Comparison of ENCODE assay signal across 8 cellular contexts in the genomic region with DNA sequence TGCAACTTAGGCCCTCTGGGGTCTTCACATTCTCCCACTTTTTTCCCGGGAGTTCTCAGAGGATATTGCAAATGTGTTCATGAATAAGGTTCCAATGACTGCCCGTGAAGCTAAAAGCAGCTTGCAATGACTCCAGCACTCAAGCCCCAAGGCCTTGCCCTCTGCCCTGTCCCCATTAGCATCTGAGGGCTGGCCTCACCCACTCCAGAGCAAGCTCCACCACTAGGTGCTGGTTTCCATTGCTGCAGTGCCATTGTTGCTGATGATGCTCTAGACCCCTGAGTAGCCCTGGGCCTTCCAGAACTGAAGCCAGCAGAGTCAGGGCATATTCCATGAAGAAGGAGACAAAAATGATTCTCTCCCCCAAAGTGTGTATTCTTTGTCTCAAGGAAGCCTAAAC.
"Had no signal": no experiment of that assay in that cellular context is flagged by ENCODE, and none has a peak within 500 bp of the region (broad histone marks: within the 10 kb centered on the region; RNA-seq: fewer than 3 reads in every experiment).

No MANE protein-coding gene starts in this region.

- DNase-seq: GOT3, HFFc6, KBM-7 had no signal

- ATAC-seq: HCT116, HepG2 had no signal

- FAIRE-seq: H54, HepG2 had no signal

- H3K27ac ChIP-seq: HL-60 had no signal

- H3K4me3 ChIP-seq: HAP-1 had no signal

- H3K36me3 ChIP-seq: HAP-1 had no signal

- H3K9me3 ChIP-seq: HAP-1 had no signal

- H3K4me1 ChIP-seq: HAP-1 had no signal
